Comparison of ENCODE assay signal across 8 cellular contexts in the genomic region with DNA sequence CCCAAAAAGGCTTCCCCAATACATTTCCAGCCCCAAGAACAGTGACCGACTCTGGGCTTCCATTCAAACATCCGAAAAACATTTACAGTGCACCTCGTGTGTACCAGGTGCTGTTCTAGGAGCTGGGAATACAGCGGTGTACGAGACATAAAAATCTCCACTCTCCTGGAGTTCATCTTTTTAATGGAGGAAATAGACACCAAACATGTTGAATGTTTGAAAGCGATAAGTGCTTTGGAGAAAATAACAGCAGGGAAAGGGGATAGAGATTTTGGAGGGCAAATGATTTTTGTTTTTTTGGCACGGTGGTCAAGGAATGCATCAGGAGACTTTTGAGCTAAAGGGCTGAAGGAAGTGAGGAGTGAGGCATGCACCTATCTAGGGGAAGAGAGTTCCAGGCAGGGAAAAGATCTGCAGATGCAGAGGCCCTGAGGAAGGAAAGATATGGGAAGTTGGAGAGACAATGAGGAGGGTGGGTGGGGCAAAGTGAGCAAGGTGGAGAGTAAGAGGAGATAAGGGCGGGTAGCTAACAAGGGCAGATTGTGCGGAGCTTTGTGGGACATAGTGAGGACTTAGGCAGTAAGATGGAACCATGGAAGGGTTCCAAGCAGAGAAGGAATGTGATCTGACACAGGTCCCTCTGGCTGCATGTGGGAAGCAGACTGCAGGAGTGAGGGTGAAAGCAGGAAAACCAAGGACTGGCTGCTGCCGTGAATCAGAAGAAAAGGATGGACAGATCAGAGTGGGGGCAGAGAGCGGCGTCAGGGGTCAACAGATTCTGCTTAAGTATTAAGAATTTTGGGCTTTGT. TPM values are rescaled to one million over a fixed set of nuclear protein-coding genes. Genes with fewer than 3 reads are reported as not detected.
DNase-seq lines count a peak whose midpoint lies in the region; ATAC-seq and TF ChIP-seq lines count a peak whose summit lies in the region.

No MANE protein-coding gene starts in this region.

- no peaks in the 10 kb centered on the region for H3K9me3 ChIP-seq in BLaER1 treated with 17β-estradiol and CSF1 and Interleukin-3, amounts not matched to agents 10 nM and 100 nM (replicated peaks in 1 of 11)
- no peaks in the 10 kb centered on the region for H3K9me3 ChIP-seq in Karpas-422 (ENCODE audit: low read length)
- no peaks in the 10 kb centered on the region for H3K9me3 ChIP-seq in mucosa of stomach (ENCODE audit: control insufficient read depth, low read length)

- peak overlapping the region; percentile 84 to 97 (median 90) for H3K9ac ChIP-seq in BLaER1 treated with 17β-estradiol and CSF1 and Interleukin-3, amounts not matched to agents 10 nM and 100 nM
- H3K9ac ChIP-seq in Karpas-422 (ENCODE audit: low read length) (peak overlapping the region; percentile 99), mucosa of stomach (ENCODE audit: low read length) (peak overlapping the region; percentile 81)

- H3K27me3 ChIP-seq in BLaER1 treated with 17β-estradiol and CSF1 and Interleukin-3, amounts not matched to agents 10 nM and 100 nM, result no peaks in the 10 kb centered on the region
- H3K27me3 ChIP-seq in Karpas-422 (ENCODE audit: low read length) (no peaks in the 10 kb centered on the region), mucosa of stomach (ENCODE audit: control insufficient read depth, insufficient read depth, low read length) (no peaks in the 10 kb centered on the region)

- peaks cover 7 to 42% (median 39%) of the 10 kb centered on the region in 11 experiments; a peak in 21 of 22 replicates for H4K20me1 ChIP-seq in BLaER1 treated with 17β-estradiol and CSF1 and Interleukin-3, amounts not matched to agents 10 nM and 100 nM
- peaks cover 27% of the 10 kb centered on the region for H4K20me1 ChIP-seq in Karpas-422 (ENCODE audit: insufficient read depth, low read depth, low read length)

- H3K79me2 ChIP-seq in Karpas-422 (ENCODE audit: low read length), result peaks cover 43% of the 10 kb centered on the region

- peak overlapping the region; percentile 50; the same call in 1 of the 2 replicates for H2AFZ ChIP-seq in Karpas-422 (ENCODE audit: low read length)

- H3K4me2 ChIP-seq in BLaER1 treated with 17β-estradiol and CSF1 and Interleukin-3, amounts not matched to agents 10 nM and 100 nM, result peak overlapping the region; percentile 87 to 98 (median 95)
- H3K4me2 ChIP-seq in Karpas-422 (ENCODE audit: low read depth, low read length, poor library complexity, severe bottlenecking), result peak overlapping the region; percentile 86

- H3K4me1 ChIP-seq in BLaER1 treated with 17β-estradiol and CSF1 and Interleukin-3, amounts not matched to agents 10 nM and 100 nM, result peaks cover 39 to 48% (median 43%) of the 10 kb centered on the region in 10 experiments
- peaks cover 35% of the 10 kb centered on the region for H3K4me1 ChIP-seq in Karpas-422 (ENCODE audit: low read length)
- peaks cover 38% of the 10 kb centered on the region for H3K4me1 ChIP-seq in mucosa of stomach (ENCODE audit: control insufficient read depth, insufficient read depth, low read length)

- no peak for TF ChIP-seq POLR2A in GM18505 (IDR thresholded peaks at IDR 0.05; ENCODE audit: borderline replicate concordance, extremely low read depth, insufficient read depth, insufficient read length)

- peaks cover 0 to 6% (median 0%) of the 10 kb centered on the region in 11 experiments; a peak in 2 of 22 replicates for H3K36me3 ChIP-seq in BLaER1 treated with 17β-estradiol and CSF1 and Interleukin-3, amounts not matched to agents 10 nM and 100 nM
- H3K36me3 ChIP-seq in Karpas-422 (ENCODE audit: insufficient read depth, low read length) (no peaks in the 10 kb centered on the region), mucosa of stomach (ENCODE audit: control insufficient read depth, insufficient read depth, low read length) (no peaks in the 10 kb centered on the region)

- no peaks in the 10 kb centered on the region for H3K9me2 ChIP-seq in Karpas-422 (replicated peaks; ENCODE audit: insufficient read depth, low read length)

- peak overlapping the region; percentile 59 to 88 (median 82); a peak in 21 of 22 replicates for H3K27ac ChIP-seq in BLaER1 treated with 17β-estradiol and CSF1 and Interleukin-3, amounts not matched to agents 10 nM and 100 nM
- peak overlapping the region; percentile 59 for H3K27ac ChIP-seq in Karpas-422 (ENCODE audit: low read length)
- peak overlapping the region; percentile 94 for H3K27ac ChIP-seq in cingulate gyrus (ENCODE audit: low read depth, low read length)

- no peak for ATAC-seq in GM18505 (IDR thresholded peaks at IDR 0.05; ENCODE audit: unreplicated experiment)

- peak overlapping the region; percentile 69 to 99 (median 92) for H3K4me3 ChIP-seq in BLaER1 treated with 17β-estradiol and CSF1 and Interleukin-3, amounts not matched to agents 10 nM and 100 nM
- H3K4me3 ChIP-seq in Karpas-422 (ENCODE audit: low read length), result peak overlapping the region; percentile 98
- H3K4me3 ChIP-seq in mucosa of stomach (ENCODE audit: low read length), result peak overlapping the region; percentile 42

- DNase-seq in Karpas-422, result no peak
- DNase-seq in ecto neural progenitor cell (ENCODE audit: low spot score), result no peak
- DNase-seq in NCI-H345 (lab: John Stamatoyannopoulos, UW), result no peak
- DNase-seq in NCI-H345 treated with DMSO at 0.1 percent for 48 hours (lab: John Stamatoyannopoulos, UW; ENCODE audit: unreplicated experiment), result no peak

RNA-seq across cellular contexts. Expression of a gene that starts 0.7 kb away (rescaled TPM):
- total RNA-seq in Karpas-422 (2014; rRNA removed; shearing (Covaris generic); ENCODE audit: low replicate concordance), result 359 and 384 TPM in 2 replicates

RNA-seq across cellular contexts. Expression of a gene that starts 12.9 kb away (rescaled TPM):
- 10.9 and 30.3 TPM in 2 replicates for total RNA-seq in Karpas-422 (2014; rRNA removed; shearing (Covaris generic); ENCODE audit: low replicate concordance)

Comparison
In these comparisons a context has a peak if more than half of its experiments do, and no peak if none do; other contexts are left out.
1. H3K4me3 ChIP-seq: peak in every context shown above with its lines; median percentile 98 in Karpas-422; 92 in BLaER1 treated with 17β-estradiol and CSF1 and Interleukin-3, amounts not matched to agents 10 nM and 100 nM; 42 in mucosa of stomach.